In genomic region chr3:193975072-193975535, GRCh38 we compare ENCODE assay signal across 14 cellular contexts.
DNase-seq lines count a peak whose midpoint lies in the region; TF ChIP-seq lines count a peak whose summit lies in the region.
"Had no signal": no experiment of that assay in that cellular context is flagged by ENCODE, and none has a peak within 500 bp of the region (broad histone marks: within the 10 kb centered on the region; RNA-seq: fewer than 3 reads in every experiment).

No MANE protein-coding gene starts in this region.

- H3K36me3 ChIP-seq in liver (ENCODE audit: control insufficient read depth in 4 of 4, insufficient read depth in 3 of 4, low read depth in 1 of 4, low read length in 3 of 4), result no peaks in the 10 kb centered on the region
- H3K36me3 ChIP-seq in smooth muscle cell (ENCODE audit: low read depth), result no peaks in the 10 kb centered on the region

- DNase-seq in DMS153 (lab: John Stamatoyannopoulos, UW) (peak; percentile 14), DMS153 treated with DMSO at 0.1 percent for 48 hours (lab: John Stamatoyannopoulos, UW; ENCODE audit: unreplicated experiment) (no peak), amniotic epithelial cell (ENCODE audit: low read depth) (peak; percentile 60), smooth muscle cell (lab: John Stamatoyannopoulos, UW; ENCODE audit: unreplicated experiment) (no peak), COR-L47 (lab: John Stamatoyannopoulos, UW) (no peak), Ammon's horn (ENCODE audit: low spot score) (no peak)
- DNase-seq in activated T-cell treated with anti-CD3 and anti-CD28 coated beads, Interleukin-2, amount 50 U/mL, for 48 hours, result no peak
- DNase-seq: activated naive CD4-positive, alpha-beta T cell treated with anti-CD3 and anti-CD28 coated beads for 36 hours; CD8-positive, alpha-beta memory T cell; GM23248; natural killer cell; NCI-H2107 had no signal

- no peaks in the 10 kb centered on the region for H3K9me3 ChIP-seq in liver (ENCODE audit: control insufficient read depth in 4 of 4, low read length in 3 of 4)
- H3K9me3 ChIP-seq in smooth muscle cell (replicated peaks; ENCODE audit: low read depth), result no peaks in the 10 kb centered on the region

- H3K4me3 ChIP-seq in liver (ENCODE audit: low read depth in 1 of 3, low read length in 3 of 3) (no peak overlapping the region), smooth muscle cell (no peak overlapping the region)
- H3K4me3 ChIP-seq: GM23248 had no signal

- WGBS in liver, result 41% methylated on average over 9 of the region's 9 CpGs
- WGBS in smooth muscle cell (ENCODE audit: low lambda C conversion rate), result 7% methylated on average over 9 of the region's 9 CpGs

- peak overlapping the region; percentile 76 for H3K4me2 ChIP-seq in smooth muscle cell

- H3K27me3 ChIP-seq in liver (ENCODE audit: control insufficient read depth in 4 of 4, insufficient read depth in 4 of 4, low read length in 3 of 4), result no peaks in the 10 kb centered on the region
- H3K27me3 ChIP-seq in smooth muscle cell (ENCODE audit: low read depth), result no peaks in the 10 kb centered on the region

- H3K9ac ChIP-seq in liver (ENCODE audit: low read depth in 1 of 2, low read length in 2 of 2), result no peak overlapping the region
- H3K9ac ChIP-seq in smooth muscle cell (ENCODE audit: low read depth), result peak overlapping the region; percentile 88
- H3K9ac ChIP-seq: GM23248 had no signal

- H3K27ac ChIP-seq in liver (ENCODE audit: low read depth in 1 of 2, low read length in 2 of 2) (no peak overlapping the region), smooth muscle cell (ENCODE audit: low read depth) (peak overlapping the region; percentile 95)
- H3K27ac ChIP-seq: 22Rv1, GM23248 had no signal

- TF ChIP-seq CTCF in liver (IDR thresholded peaks at IDR 0.05; ENCODE audit: low read depth, low read length, missing input control) (no peak), smooth muscle cell (IDR thresholded peaks at IDR 0.05; ENCODE audit: borderline replicate concordance, insufficient read depth, poor library complexity, severe bottlenecking) (no peak)

- no peaks in the 10 kb centered on the region for H3K79me2 ChIP-seq in smooth muscle cell (ENCODE audit: low read depth)

- peaks cover 32% of the 10 kb centered on the region for H3F3A ChIP-seq in smooth muscle cell (ENCODE audit: low read depth)

- no peaks in the 10 kb centered on the region for H4K20me1 ChIP-seq in smooth muscle cell (ENCODE audit: low read depth)

- H2AFZ ChIP-seq in smooth muscle cell (ENCODE audit: low read depth), result no peak overlapping the region
- H2AFZ ChIP-seq: GM23248 had no signal

- H3K4me1 ChIP-seq in liver (ENCODE audit: control insufficient read depth in 4 of 4, insufficient read depth in 4 of 4, low read length in 3 of 4) (peaks cover 0 to 11% (median 4%) of the 10 kb centered on the region in 4 donors), smooth muscle cell (ENCODE audit: low read depth) (peaks cover 70% of the 10 kb centered on the region)

- TF ChIP-seq RAD21 in liver (IDR thresholded peaks at IDR 0.05), result peak; percentile 21 to 39

TF ChIP-seq in liver, 16 proteins besides CTCF, POLR2A, EP300 and RAD21:
- TF ChIP-seq EGR1 (IDR thresholded peaks at IDR 0.05; ENCODE audit: low read depth in 2 of 2) (no peak), YY1 (IDR thresholded peaks at IDR 0.05) (no peak), HNF4A (conservative IDR thresholded peaks at IDR 0.05) (peak; percentile 19 to 52), NR2F2 (IDR thresholded peaks at IDR 0.05) (peak; percentile 78), FOXA1 (IDR thresholded peaks at IDR 0.05) (no peak), FOXA2 (IDR thresholded peaks at IDR 0.05) (no peak), RXRA (IDR thresholded peaks at IDR 0.05) (peak; percentile 48 to 60), JUND (IDR thresholded peaks at IDR 0.05) (no peak), TAF1 (conservative IDR thresholded peaks at IDR 0.05) (no peak), ATF3 (IDR thresholded peaks at IDR 0.05) (no peak), GABPA (IDR thresholded peaks at IDR 0.05 in 1 of 2, conservative IDR thresholded peaks at IDR 0.05 in 1 of 2) (no peak), HNF4G (IDR thresholded peaks at IDR 0.05) (no peak), SP1 (IDR thresholded peaks at IDR 0.05) (peak; percentile 46), ZBTB33 (IDR thresholded peaks at IDR 0.05) (no peak)
- TF ChIP-seq, protein P1, sequence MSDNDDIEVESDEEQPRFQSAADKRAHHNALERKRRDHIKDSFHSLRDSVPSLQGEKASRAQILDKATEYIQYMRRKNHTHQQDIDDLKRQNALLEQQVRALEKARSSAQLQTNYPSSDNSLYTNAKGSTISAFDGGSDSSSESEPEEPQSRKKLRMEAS (IDR thresholded peaks at IDR 0.05), result no peak
- TF ChIP-seq, protein P2, sequence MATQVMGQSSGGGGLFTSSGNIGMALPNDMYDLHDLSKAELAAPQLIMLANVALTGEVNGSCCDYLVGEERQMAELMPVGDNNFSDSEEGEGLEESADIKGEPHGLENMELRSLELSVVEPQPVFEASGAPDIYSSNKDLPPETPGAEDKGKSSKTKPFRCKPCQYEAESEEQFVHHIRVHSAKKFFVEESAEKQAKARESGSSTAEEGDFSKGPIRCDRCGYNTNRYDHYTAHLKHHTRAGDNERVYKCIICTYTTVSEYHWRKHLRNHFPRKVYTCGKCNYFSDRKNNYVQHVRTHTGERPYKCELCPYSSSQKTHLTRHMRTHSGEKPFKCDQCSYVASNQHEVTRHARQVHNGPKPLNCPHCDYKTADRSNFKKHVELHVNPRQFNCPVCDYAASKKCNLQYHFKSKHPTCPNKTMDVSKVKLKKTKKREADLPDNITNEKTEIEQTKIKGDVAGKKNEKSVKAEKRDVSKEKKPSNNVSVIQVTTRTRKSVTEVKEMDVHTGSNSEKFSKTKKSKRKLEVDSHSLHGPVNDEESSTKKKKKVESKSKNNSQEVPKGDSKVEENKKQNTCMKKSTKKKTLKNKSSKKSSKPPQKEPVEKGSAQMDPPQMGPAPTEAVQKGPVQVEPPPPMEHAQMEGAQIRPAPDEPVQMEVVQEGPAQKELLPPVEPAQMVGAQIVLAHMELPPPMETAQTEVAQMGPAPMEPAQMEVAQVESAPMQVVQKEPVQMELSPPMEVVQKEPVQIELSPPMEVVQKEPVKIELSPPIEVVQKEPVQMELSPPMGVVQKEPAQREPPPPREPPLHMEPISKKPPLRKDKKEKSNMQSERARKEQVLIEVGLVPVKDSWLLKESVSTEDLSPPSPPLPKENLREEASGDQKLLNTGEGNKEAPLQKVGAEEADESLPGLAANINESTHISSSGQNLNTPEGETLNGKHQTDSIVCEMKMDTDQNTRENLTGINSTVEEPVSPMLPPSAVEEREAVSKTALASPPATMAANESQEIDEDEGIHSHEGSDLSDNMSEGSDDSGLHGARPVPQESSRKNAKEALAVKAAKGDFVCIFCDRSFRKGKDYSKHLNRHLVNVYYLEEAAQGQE (IDR thresholded peaks at IDR 0.05), result no peak

Comparison
In these comparisons a context has a peak if more than half of its experiments do, and no peak if none do; other contexts are left out.
1. DNase-seq: peak in DMS153 (single experiment) and amniotic epithelial cell (single experiment); none in DMS153 treated with DMSO at 0.1 percent for 48 hours (single experiment), smooth muscle cell (single experiment), COR-L47 (single experiment), Ammon's horn (single experiment) and activated T-cell treated with anti-CD3 and anti-CD28 coated beads, Interleukin-2, amount 50 U/mL, for 48 hours (0 of 2).